In the genomic region with DNA sequence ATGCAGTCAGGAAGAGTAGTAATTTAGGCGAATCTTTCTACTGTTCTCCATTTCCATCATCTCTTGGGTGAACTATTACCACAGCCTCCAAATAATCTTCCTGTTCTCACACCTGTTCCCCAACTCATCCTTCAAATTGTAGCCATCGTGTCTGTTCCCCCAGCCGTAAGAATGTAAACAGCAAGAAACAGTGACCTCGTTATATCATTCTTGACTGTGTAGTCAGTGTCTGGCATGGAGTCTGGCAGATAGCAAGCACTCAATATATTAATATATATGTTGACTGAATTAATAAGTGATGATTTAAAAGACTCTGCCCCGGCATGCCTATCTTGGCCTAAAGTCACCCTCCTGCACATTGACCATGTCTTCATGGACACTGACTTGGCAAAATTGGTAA, we compare ENCODE assay signal across 31 cellular contexts. TPM values are rescaled to one million over a fixed set of nuclear protein-coding genes. Genes with fewer than 3 reads are reported as not detected.
DNase-seq lines count a peak whose midpoint lies in the region; ATAC-seq and TF ChIP-seq lines count a peak whose summit lies in the region.
"Had no signal": no experiment of that assay in that cellular context is flagged by ENCODE, and none has a peak within 500 bp of the region (broad histone marks: within the 10 kb centered on the region; RNA-seq: fewer than 3 reads in every experiment).

No MANE protein-coding gene starts in this region.

- H3K9me3 ChIP-seq in mesenchymal stem cell (ENCODE audit: control insufficient read depth, low read length) (no peaks in the 10 kb centered on the region), suprapubic skin (no peaks in the 10 kb centered on the region)
- H3K9me3 ChIP-seq: esophagus squamous epithelium, HAP-1, pancreas had no signal

- H3K9me3 Mint-ChIP-seq in activated T-cell treated with anti-CD3 and anti-CD28 coated beads, Interleukin-2, amount 50 U/mL, for 72 hours: peaks cover 0 to 2% of the 10 kb centered on the region in 2 donors
- peaks cover 6% of the 10 kb centered on the region for H3K9me3 Mint-ChIP-seq in activated T-cell treated with anti-CD3 and anti-CD28 coated beads, Interleukin-2, amount 50 U/mL, for 4 hours

- no peaks in the 10 kb centered on the region for H3K27me3 Mint-ChIP-seq in activated T-cell treated with anti-CD3 and anti-CD28 coated beads, Interleukin-2, amount 50 U/mL, for 72 hours (ENCODE audit: low read depth)
- peaks cover under 1% of the 10 kb centered on the region for H3K27me3 Mint-ChIP-seq in activated T-cell treated with anti-CD3 and anti-CD28 coated beads, Interleukin-2, amount 50 U/mL, for 4 hours (ENCODE audit: low read depth)

- H3K27me3 ChIP-seq in mesenchymal stem cell (ENCODE audit: control insufficient read depth in 1 of 2, insufficient read depth in 1 of 2, low read length in 2 of 2) (no peaks in the 10 kb centered on the region), suprapubic skin (no peaks in the 10 kb centered on the region)
- H3K27me3 ChIP-seq: esophagus squamous epithelium, foreskin keratinocyte, heart right ventricle, pancreas, SJCRH30 had no signal

- no peak for TF ChIP-seq EP300 in suprapubic skin (IDR thresholded peaks at IDR 0.05)

- H3K4me3 ChIP-seq in mesenchymal stem cell (ENCODE audit: insufficient read depth in 1 of 2, low read depth in 1 of 2, low read length in 2 of 2) (no peak overlapping the region), suprapubic skin (no peak overlapping the region)
- H3K4me3 ChIP-seq: esophagus squamous epithelium, HAP-1, heart right ventricle, pancreas, SJCRH30, skin epidermis had no signal

- no peak overlapping the region for H3K14ac ChIP-seq in mesenchymal stem cell (ENCODE audit: low read length in 2 of 2)

- H3K4ac ChIP-seq in mesenchymal stem cell (ENCODE audit: low read depth in 1 of 2, low read length in 2 of 2): no peak overlapping the region

- peak overlapping the region; percentile 14 for H3K27ac Mint-ChIP-seq in activated T-cell treated with anti-CD3 and anti-CD28 coated beads, Interleukin-2, amount 50 U/mL, for 72 hours
- H3K27ac Mint-ChIP-seq: brain, nephron progenitor cell, WTC11 had no signal

- H3K9ac ChIP-seq in mesenchymal stem cell (ENCODE audit: low read length): no peak overlapping the region

- H2BK120ac ChIP-seq in mesenchymal stem cell (ENCODE audit: low read depth, low read length): no peak overlapping the region

- no peak overlapping the region for H4K91ac ChIP-seq in mesenchymal stem cell (ENCODE audit: low read length)

- 83% methylated on average over 1 of the region's 5 CpGs for WGBS in mesenchymal stem cell
- WGBS in suprapubic skin: 90% methylated on average over 5 of the region's 5 CpGs

- no peak overlapping the region for H3K23ac ChIP-seq in mesenchymal stem cell (ENCODE audit: low read length in 2 of 2)

- no peak for TF ChIP-seq POLR2A in suprapubic skin (IDR thresholded peaks at IDR 0.05)

- H3K27ac ChIP-seq in mesenchymal stem cell (ENCODE audit: low read length, poor library complexity, severe bottlenecking): no peak overlapping the region
- no peak overlapping the region for H3K27ac ChIP-seq in suprapubic skin
- H3K27ac ChIP-seq: esophagus squamous epithelium, foreskin keratinocyte, pancreas, SJCRH30, skin epidermis had no signal

- TF ChIP-seq CTCF in suprapubic skin (IDR thresholded peaks at IDR 0.05): no peak

- ATAC-seq in activated T-cell treated with anti-CD3 and anti-CD28 coated beads, Interleukin-2, amount 50 U/mL, for 72 hours (replicated peaks in 1 of 2): no peak
- no peak for ATAC-seq in activated T-cell treated with anti-CD3 and anti-CD28 coated beads, Interleukin-2, amount 50 U/mL, for 4 hours
- ATAC-seq in SK-N-SH treated with all-trans-retinoic acid at 6 μM for 48 hours: peak; percentile 59
- ATAC-seq: foreskin keratinocyte, pancreas, WTC11 had no signal

- no peak overlapping the region for H3K18ac ChIP-seq in mesenchymal stem cell (ENCODE audit: low read depth in 1 of 2, low read length in 2 of 2)

- DNase-seq in activated T-cell treated with anti-CD3 and anti-CD28 coated beads, Interleukin-2, amount 50 U/mL, for 72 hours: no peak
- DNase-seq in activated T-cell treated with anti-CD3 and anti-CD28 coated beads, Interleukin-2, amount 50 U/mL, for 4 hours: no peak
- DNase-seq in mesenchymal stem cell (peak; percentile 28), KG1 (lab: John Stamatoyannopoulos, UW) (no peak), suprapubic skin (ENCODE audit: low spot score in 2 of 2) (no peak), amygdala (lab: John Stamatoyannopoulos, UW) (no peak), NCI-H1048 (lab: John Stamatoyannopoulos, UW) (no peak)
- DNase-seq: activated CD4-positive, alpha-beta T cell treated with anti-CD3 and anti-CD28 coated beads, Interleukin-2, amount 10 ng/mL, durations not matched to agents 7 days and 5 days; esophagus squamous epithelium; foreskin keratinocyte; heart right ventricle; Karpas-422; kidney glomerular epithelial cell; NCI-H1436 treated with DMSO at 0.1 percent for 48 hours; NCI-H510A; nephron progenitor cell; pancreas; retina; RPMI8226; stimulated activated naive CD4-positive, alpha-beta T cell treated with Interleukin-2 at 50 U/mL for 16 hours had no signal

- H2BK5ac ChIP-seq in mesenchymal stem cell (ENCODE audit: low read depth, low read length, poor library complexity, severe bottlenecking): no peak overlapping the region

- no peak overlapping the region for H3K4me2 ChIP-seq in mesenchymal stem cell (ENCODE audit: low read length, poor library complexity, severe bottlenecking)

- no peak overlapping the region for H3K4me3 Mint-ChIP-seq in activated T-cell treated with anti-CD3 and anti-CD28 coated beads, Interleukin-2, amount 50 U/mL, for 72 hours
- H3K4me3 Mint-ChIP-seq in activated T-cell treated with anti-CD3 and anti-CD28 coated beads, Interleukin-2, amount 50 U/mL, for 4 hours: no peak overlapping the region
- H3K4me3 Mint-ChIP-seq: activated CD4-positive, alpha-beta T cell treated with anti-CD3 and anti-CD28 coated beads, Interleukin-2, amount 10 ng/mL, durations not matched to agents 7 days and 5 days; brain; nephron progenitor cell; WTC11 had no signal

- H3K4me1 Mint-ChIP-seq in activated T-cell treated with anti-CD3 and anti-CD28 coated beads, Interleukin-2, amount 50 U/mL, for 72 hours (ENCODE audit: low read depth): peaks cover 31% of the 10 kb centered on the region
- peaks cover 37% of the 10 kb centered on the region for H3K4me1 Mint-ChIP-seq in activated T-cell treated with anti-CD3 and anti-CD28 coated beads, Interleukin-2, amount 50 U/mL, for 4 hours (ENCODE audit: low read depth)
- H3K4me1 Mint-ChIP-seq: brain, WTC11 had no signal

- H2AK5ac ChIP-seq in mesenchymal stem cell (ENCODE audit: low read length, severe bottlenecking): no peak overlapping the region

- H3K79me1 ChIP-seq in mesenchymal stem cell (replicated peaks; ENCODE audit: low read length, poor library complexity, severe bottlenecking): no peaks in the 10 kb centered on the region

- H4K8ac ChIP-seq in mesenchymal stem cell (ENCODE audit: low read length): no peak overlapping the region

- H2AFZ ChIP-seq in mesenchymal stem cell (ENCODE audit: low read depth, low read length): no peak overlapping the region

- H3K36me3 ChIP-seq in mesenchymal stem cell (ENCODE audit: control insufficient read depth in 1 of 2, insufficient read depth in 2 of 2, low read depth in 1 of 2, low read length in 2 of 2) (no peaks in the 10 kb centered on the region), suprapubic skin (no peaks in the 10 kb centered on the region)
- H3K36me3 ChIP-seq: esophagus squamous epithelium, HAP-1, heart right ventricle, pancreas, SJCRH30 had no signal

- no peak overlapping the region for H2BK12ac ChIP-seq in mesenchymal stem cell (ENCODE audit: low read length in 2 of 2)

- H3K4me1 ChIP-seq in mesenchymal stem cell (ENCODE audit: control insufficient read depth, insufficient read depth, low read depth, low read length) (peaks cover 4% of the 10 kb centered on the region), suprapubic skin (no peaks in the 10 kb centered on the region)
- H3K4me1 ChIP-seq: foreskin keratinocyte, HAP-1 had no signal

- H3K36me3 Mint-ChIP-seq in activated T-cell treated with anti-CD3 and anti-CD28 coated beads, Interleukin-2, amount 50 U/mL, for 72 hours (ENCODE audit: insufficient read depth in 2 of 2): peaks cover 3% of the 10 kb centered on the region in 2 donors
- H3K36me3 Mint-ChIP-seq in activated T-cell treated with anti-CD3 and anti-CD28 coated beads, Interleukin-2, amount 50 U/mL, for 4 hours (ENCODE audit: insufficient read depth): no peaks in the 10 kb centered on the region
- H3K36me3 Mint-ChIP-seq: brain, WTC11 had no signal

- no peak overlapping the region for H2BK15ac ChIP-seq in mesenchymal stem cell (ENCODE audit: low read depth, poor library complexity, severe bottlenecking)

TF ChIP-seq in SK-N-SH treated with all-trans-retinoic acid at 6 μM for 48 hours, 23 proteins besides CTCF, POLR2A, EP300 and RAD21 (continues in another document):
- TF ChIP-seq, protein P1, sequence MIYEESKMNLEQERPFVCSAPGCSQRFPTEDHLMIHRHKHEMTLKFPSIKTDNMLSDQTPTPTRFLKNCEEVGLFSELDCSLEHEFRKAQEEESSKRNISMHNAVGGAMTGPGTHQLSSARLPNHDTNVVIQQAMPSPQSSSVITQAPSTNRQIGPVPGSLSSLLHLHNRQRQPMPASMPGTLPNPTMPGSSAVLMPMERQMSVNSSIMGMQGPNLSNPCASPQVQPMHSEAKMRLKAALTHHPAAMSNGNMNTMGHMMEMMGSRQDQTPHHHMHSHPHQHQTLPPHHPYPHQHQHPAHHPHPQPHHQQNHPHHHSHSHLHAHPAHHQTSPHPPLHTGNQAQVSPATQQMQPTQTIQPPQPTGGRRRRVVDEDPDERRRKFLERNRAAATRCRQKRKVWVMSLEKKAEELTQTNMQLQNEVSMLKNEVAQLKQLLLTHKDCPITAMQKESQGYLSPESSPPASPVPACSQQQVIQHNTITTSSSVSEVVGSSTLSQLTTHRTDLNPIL (CRISPR knock-in tag; IDR thresholded peaks at IDR 0.05; ENCODE audit: low read depth): 0 out of 2 replicates have a peak, but pooled peaks have one; percentile 6

RNA-seq across cellular contexts. Expression of a gene that starts 20.3 kb away (rescaled TPM):
- not detected for total RNA-seq in activated T-cell treated with anti-CD3 and anti-CD28 coated beads, Interleukin-2, amount 50 U/mL, for 72 hours
- total RNA-seq in activated T-cell treated with anti-CD3 and anti-CD28 coated beads, Interleukin-2, amount 50 U/mL, for 4 hours: not detected
- polyA plus RNA-seq in mesenchymal stem cell (2013, experiment 1 of 2): not detected
- not detected for polyA plus RNA-seq in mesenchymal stem cell (2013, experiment 2 of 2)
- not detected for total RNA-seq in suprapubic skin
- total RNA-seq: A172; activated CD4-positive, alpha-beta T cell treated with anti-CD3 and anti-CD28 coated beads, Interleukin-2, amount 10 ng/mL, durations not matched to agents 7 days and 5 days; cerebellum; esophagus squamous epithelium; foreskin keratinocyte; heart right ventricle; lower leg skin; pancreas; SJCRH30; ureter; WTC11 had no signal
- polyA plus RNA-seq: foreskin keratinocyte, heart right ventricle, pancreas had no signal

RNA-seq across cellular contexts. Expression of a gene that starts 31.7 kb away (rescaled TPM):
- 100 to 1,000 TPM; 402 to 450 TPM for total RNA-seq in activated T-cell treated with anti-CD3 and anti-CD28 coated beads, Interleukin-2, amount 50 U/mL, for 72 hours
- total RNA-seq in activated T-cell treated with anti-CD3 and anti-CD28 coated beads, Interleukin-2, amount 50 U/mL, for 4 hours: 100 to 1,000 TPM; 241 to 278 (median 247) TPM
- 46.6 TPM for polyA plus RNA-seq in mesenchymal stem cell (2013, experiment 1 of 2)
- 45.6 TPM for polyA plus RNA-seq in mesenchymal stem cell (2013, experiment 2 of 2)
- total RNA-seq in suprapubic skin: 100 to 1,000 TPM in 1 of 4 donors, 10 to 100 TPM in 3; 74.7 to 109 (median 85.4) TPM

RNA-seq across cellular contexts. Expression of a gene that starts 54.8 kb away (rescaled TPM):
- 1 to 10 TPM; 3.8 to 4.0 TPM for total RNA-seq in activated T-cell treated with anti-CD3 and anti-CD28 coated beads, Interleukin-2, amount 50 U/mL, for 72 hours
- under 1 TPM; 0.24 to 0.35 (median 0.25) TPM for total RNA-seq in activated T-cell treated with anti-CD3 and anti-CD28 coated beads, Interleukin-2, amount 50 U/mL, for 4 hours
- polyA plus RNA-seq in mesenchymal stem cell (2013, experiment 1 of 2): 0.54 TPM
- 0.11 TPM for polyA plus RNA-seq in mesenchymal stem cell (2013, experiment 2 of 2)
- 1 to 10 TPM in 1 of 4 donors, under 1 TPM in 2, not detected in 1; 0.21 to 2.5 (median 0.91) TPM for total RNA-seq in suprapubic skin
- total RNA-seq: A172, cerebellum, SJCRH30, temporal lobe, WTC11 had no signal
